Comparison of ENCODE assay signal across 8 cellular contexts in the genomic region with DNA sequence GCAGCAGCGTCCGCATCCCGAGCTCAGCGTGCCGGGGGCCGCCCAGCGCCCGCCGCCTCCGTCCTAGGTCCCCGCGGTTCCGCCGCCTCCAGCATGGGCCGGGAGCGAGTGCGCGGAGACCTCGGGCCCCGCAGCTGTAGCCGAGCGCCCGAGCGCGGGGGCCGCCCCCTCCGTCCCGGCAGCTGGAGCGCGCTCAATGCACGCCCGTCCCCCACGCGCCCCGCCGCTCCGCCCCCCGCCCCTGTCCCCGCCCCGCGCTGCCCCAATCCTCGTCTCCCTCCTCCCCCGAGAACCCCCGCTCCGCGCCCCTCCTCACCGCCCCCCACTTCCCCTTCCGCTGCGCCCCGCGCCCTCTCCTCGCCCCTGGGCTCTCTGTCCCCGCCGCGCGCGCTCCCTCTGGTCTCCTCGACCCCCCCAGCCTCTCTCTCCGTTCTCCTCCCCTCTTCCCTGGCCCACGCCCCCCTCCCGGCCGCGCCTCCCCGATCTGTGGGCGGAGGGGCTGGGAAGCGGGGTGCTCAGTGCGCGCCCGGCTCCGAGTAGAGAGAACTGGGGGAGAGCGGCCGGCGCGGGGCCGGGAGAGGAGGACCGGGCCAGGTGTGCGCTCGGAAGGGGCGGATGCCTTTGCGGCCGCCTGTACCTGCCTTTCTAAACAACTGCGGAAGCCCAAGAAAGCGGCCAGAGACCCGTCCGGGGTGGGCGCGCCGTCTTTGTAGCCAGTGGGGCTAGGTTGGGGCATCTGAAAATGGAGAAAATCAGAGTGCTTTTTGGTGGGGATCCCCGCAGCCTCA. TPM values are rescaled to one million over a fixed set of nuclear protein-coding genes. Genes with fewer than 3 reads are reported as not detected.
DNase-seq lines count a peak whose midpoint lies in the region; ATAC-seq and TF ChIP-seq lines count a peak whose summit lies in the region.

A gene with protein sequence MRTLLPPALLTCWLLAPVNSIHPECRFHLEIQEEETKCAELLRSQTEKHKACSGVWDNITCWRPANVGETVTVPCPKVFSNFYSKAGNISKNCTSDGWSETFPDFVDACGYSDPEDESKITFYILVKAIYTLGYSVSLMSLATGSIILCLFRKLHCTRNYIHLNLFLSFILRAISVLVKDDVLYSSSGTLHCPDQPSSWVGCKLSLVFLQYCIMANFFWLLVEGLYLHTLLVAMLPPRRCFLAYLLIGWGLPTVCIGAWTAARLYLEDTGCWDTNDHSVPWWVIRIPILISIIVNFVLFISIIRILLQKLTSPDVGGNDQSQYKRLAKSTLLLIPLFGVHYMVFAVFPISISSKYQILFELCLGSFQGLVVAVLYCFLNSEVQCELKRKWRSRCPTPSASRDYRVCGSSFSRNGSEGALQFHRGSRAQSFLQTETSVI (minus strand): TSS at position 112 of the 788 bp plus-strand sequence. CDS start 96 bp downstream, at position 16.

- no peaks in the 10 kb centered on the region for H3K79me2 ChIP-seq in GM23248 (ENCODE audit: insufficient read depth)

- TF ChIP-seq POLR2A in sigmoid colon (IDR thresholded peaks at IDR 0.05) = no peak

- peaks cover 6 to 29% (median 21%) of the 10 kb centered on the region in 3 donors for H3K27me3 ChIP-seq in sigmoid colon
- H3K27me3 ChIP-seq in GM23248 (replicated peaks; ENCODE audit: insufficient read depth) = peaks cover 12% of the 10 kb centered on the region

- H3K9ac ChIP-seq in ES-I3 (ENCODE audit: low read depth, low read length) (peak within 1 kb of the TSS; percentile 61), GM23248 (no peak within 1 kb of the TSS)

- in situ Hi-C loops in GM23248 (cut with MboI) = no loop called here

- H3K4me1 ChIP-seq in ES-I3 (ENCODE audit: insufficient read depth, low read length) (peaks cover 14% of the 10 kb centered on the region), sigmoid colon (peaks cover 0 to 44% (median 22%) of the 10 kb centered on the region in 4 donors), GM23248 (ENCODE audit: insufficient read depth) (no peaks in the 10 kb centered on the region)

- no peaks in the 10 kb centered on the region for H3F3A ChIP-seq in GM23248 (ENCODE audit: insufficient read depth)

- H2AFZ ChIP-seq in GM23248 = no peak within 1 kb of the TSS

- no peak for TF ChIP-seq CTCF in sigmoid colon (IDR thresholded peaks at IDR 0.05)
- no peak for TF ChIP-seq CTCF in GM20000 (IDR thresholded peaks at IDR 0.05; ENCODE audit: extremely low read depth, missing control alignments)

- ATAC-seq in left ventricle myocardium superior (peak; percentile 81), HG02610 (IDR thresholded peaks at IDR 0.05; ENCODE audit: unreplicated experiment) (no peak)

- H3K9me2 ChIP-seq in GM23248 (ENCODE audit: insufficient read depth) = no peaks in the 10 kb centered on the region

- H3K27ac ChIP-seq in sigmoid colon (peak within 1 kb of the TSS; percentile 69 to 87 (median 76)), GM23248 (no peak within 1 kb of the TSS)

- WGBS in sigmoid colon, 2 donors = 2 to 5% methylated on average over 88 to 89 of the region's 89 CpGs
- WGBS in GM23248 (ENCODE audit: low coverage in 1 of 2, low lambda C conversion rate in 2 of 2, missing lambda C conversion rate in 2 of 2), 2 experiments = 7 to 9% methylated on average over 37 to 72 of the region's 89 CpGs

- TF ChIP-seq EP300 in sigmoid colon (IDR thresholded peaks at IDR 0.05) = no peak

- H3K4me2 ChIP-seq in GM23248 (ENCODE audit: unreplicated experiment) = no peak within 1 kb of the TSS

- H3K4me3 ChIP-seq in sigmoid colon (peak within 1 kb of the TSS; percentile 59 to 82 (median 64)), GM23248 (no peak within 1 kb of the TSS)

- H4K20me1 ChIP-seq in GM23248 (ENCODE audit: insufficient read depth) = no peaks in the 10 kb centered on the region

- H3K36me3 ChIP-seq in ES-I3 (ENCODE audit: insufficient read depth, low read length) (no peaks in the 10 kb centered on the region), sigmoid colon (peaks cover 0 to 9% (median 0%) of the 10 kb centered on the region in 4 donors), GM23248 (ENCODE audit: low read depth) (no peaks in the 10 kb centered on the region)

- H3K9me3 ChIP-seq in ES-I3 (ENCODE audit: control insufficient read depth, insufficient read depth, low read length) (no peaks in the 10 kb centered on the region), sigmoid colon (no peaks in the 10 kb centered on the region), GM23248 (ENCODE audit: low read depth) (no peaks in the 10 kb centered on the region)

- DNase-seq in activated CD8-positive, alpha-beta memory T cell treated with anti-CD3 and anti-CD28 coated beads, Interleukin-2, amount 50 U/mL, for 4 hours = peak; percentile 38
- DNase-seq in left ventricle myocardium superior = peak; percentile 77
- DNase-seq in sigmoid colon = peak; percentile 88
- DNase-seq in GM23248 = no peak
- DNase-seq in GM20000 (ENCODE audit: low spot score) = no peak
- DNase-seq in KG1 (lab: John Stamatoyannopoulos, UW) = no peak

- intact Hi-C loops in left ventricle myocardium superior (cut with micrococcal nuclease) = no loop called here
- intact Hi-C loops in sigmoid colon (cut with DNase I) = loop anchor here (5.0 kb wide), 1 partner anchor 113 kb away; no protein-coding TSS in a partner anchor

RNA-seq across cellular contexts. Expression of the gene that starts here (rescaled TPM):
- total RNA-seq in left ventricle myocardium superior = 21.3 TPM
- total RNA-seq in sigmoid colon = 10 to 100 TPM; 11.7 to 21.4 (median 15.7) TPM
- polyA plus RNA-seq in sigmoid colon = 1 to 10 TPM in 2 of 3 donors, under 1 TPM in 1; 0.23 to 3.0 (median 2.4) TPM
- not detected in 2 replicates for total RNA-seq in GM23248 (2014; rRNA removed; shearing (Covaris generic))
- not detected in 2 replicates for polyA plus RNA-seq in GM23248 (2016; fragmentation: Nextera tagmentation; extraction: Ambion mirVana)

Comparison
In these comparisons a context has a peak if more than half of its experiments do, and no peak if none do; other contexts are left out.
1. RNA of the gene that starts here (total RNA-seq): 21.3 TPM in left ventricle myocardium superior (single experiment) and 11.7 to 21.4 TPM in sigmoid colon; not detected in GM23248; every median in the first group is over 10 times any median in the second.
2. DNase-seq: peak in activated CD8-positive, alpha-beta memory T cell treated with anti-CD3 and anti-CD28 coated beads, Interleukin-2, amount 50 U/mL, for 4 hours (single experiment), left ventricle myocardium superior (single experiment) and sigmoid colon (single experiment); none in GM23248 (single experiment), GM20000 (single experiment) and KG1 (single experiment).